In the genomic region with DNA sequence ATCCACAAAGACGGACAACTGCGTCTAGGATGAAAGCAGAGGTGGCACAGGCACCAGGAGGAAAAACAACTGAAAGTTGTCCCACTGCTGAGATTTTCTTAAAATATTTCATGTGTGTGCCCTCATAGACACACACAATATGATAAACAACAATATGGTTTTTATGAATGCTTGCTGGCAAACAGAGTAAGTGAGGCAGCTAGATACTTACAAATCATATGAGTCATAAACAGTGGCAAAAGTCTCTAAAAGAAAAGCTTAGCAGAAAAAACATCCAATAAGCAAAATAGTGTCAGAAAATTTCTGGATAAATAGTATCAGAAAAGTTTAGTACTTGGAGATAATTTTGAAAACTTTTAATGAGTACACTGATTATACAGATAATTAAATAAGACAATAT, we compare ENCODE assay signal across 30 cellular contexts.
"Had no signal": no experiment of that assay in that cellular context is flagged by ENCODE, and none has a peak within 500 bp of the region (broad histone marks: within the 10 kb centered on the region; RNA-seq: fewer than 3 reads in every experiment).

No MANE protein-coding gene starts in this region.

- H3K27me3 ChIP-seq: ascending aorta, body of pancreas, brain microvascular endothelial cell, breast epithelium had no signal

- H3K4me1 ChIP-seq: ascending aorta, body of pancreas, breast epithelium had no signal

- H3K4me3 ChIP-seq: ascending aorta, body of pancreas, breast epithelium had no signal

- H3K36me3 ChIP-seq: ascending aorta, brain microvascular endothelial cell, breast epithelium had no signal

- DNase-seq: activated B cell treated with CpG ODN at 0.5 μM for 24 hours; activated CD4-positive, alpha-beta memory T cell treated with anti-CD3 and anti-CD28 coated beads for 36 hours; activated CD4-positive, alpha-beta T cell treated with anti-CD3 and anti-CD28 coated beads for 4 hours; activated CD4-positive, alpha-beta T cell treated with anti-CD3 and anti-CD28 coated beads, Interleukin-2, amount 10 ng/mL, durations not matched to agents 24 days and 14 days; activated CD4-positive, alpha-beta T cell treated with anti-CD3 and anti-CD28 coated beads, Interleukin-2, amount 50 U/mL, for 1 hour; activated CD4-positive, alpha-beta T cell treated with anti-CD3 and anti-CD28 coated beads, Interleukin-2, amount 50 U/mL, for 4 hours; activated CD4-positive, CD25-positive, alpha-beta regulatory T cell treated with anti-CD3 and anti-CD28 coated beads, Interleukin-2, amount 50 U/mL, for 72 hours; activated CD8-positive, alpha-beta memory T cell treated with anti-CD3 and anti-CD28 coated beads, Interleukin-2, amount 50 U/mL, for 4 hours; activated CD8-positive, alpha-beta T cell treated with anti-CD3 and anti-CD28 coated beads for 36 hours; activated effector memory CD4-positive, alpha-beta T cell treated with anti-CD3 and anti-CD28 coated beads, Interleukin-2, amount 50 U/mL, for 16 hours; activated gamma-delta T cell treated with Interleukin-2 at 50 U/mL for 16 hours; activated naive CD4-positive, alpha-beta T cell treated with anti-CD3 and anti-CD28 coated beads, Interleukin-2, amount 10 ng/mL, durations not matched to agents 7 days and 5 days; activated naive CD4-positive, alpha-beta T cell treated with Interleukin-2 at 50 U/mL for 16 hours; activated naive CD8-positive, alpha-beta T cell treated with anti-CD3 and anti-CD28 coated beads, Interleukin-2, amount 10 ng/mL, durations not matched to agents 7 days and 5 days; activated naive CD8-positive, alpha-beta T cell treated with anti-CD3 and anti-CD28 coated beads, Interleukin-2, amount 50 U/mL, for 24 hours; activated T-cell treated with anti-CD3 and anti-CD28 coated beads for 4 hours; activated T-cell treated with anti-CD3 and anti-CD28 coated beads, Interleukin-2, amount 50 U/mL, for 1 hour; activated T-cell treated with anti-CD3 and anti-CD28 coated beads, Interleukin-2, amount 50 U/mL, for 4 hours; activated T-cell treated with anti-CD3 and anti-CD28 coated beads, Interleukin-2, amount 50 U/mL, for 72 hours; amygdala; anterior cingulate cortex; body of pancreas; brain microvascular endothelial cell; central memory CD4-positive, alpha-beta T cell; T-helper 2 cell; T-helper 9 cell had no signal

- H3K9me3 ChIP-seq: ascending aorta, body of pancreas, breast epithelium had no signal

- ATAC-seq: activated CD8-positive, alpha-beta T cell treated with anti-CD3 and anti-CD28 coated beads for 36 hours; activated naive CD8-positive, alpha-beta T cell treated with anti-CD3 and anti-CD28 coated beads, Interleukin-2, amount 50 U/mL, for 24 hours; activated T-cell treated with anti-CD3 and anti-CD28 coated beads, Interleukin-2, amount 50 U/mL, for 4 hours; activated T-cell treated with anti-CD3 and anti-CD28 coated beads, Interleukin-2, amount 50 U/mL, for 72 hours; activated T-helper 17 cell treated with anti-CD3 and anti-CD28 coated beads, Interleukin-2, amount 50 U/mL, for 72 hours; body of pancreas had no signal

- H3K27ac ChIP-seq: ascending aorta, body of pancreas, brain microvascular endothelial cell, breast epithelium, VCaP had no signal
